ENCODE assay signal across 1 cellular context in genomic region chr12:99087278-99087677, GRCh38.
TF ChIP-seq lines count a peak whose summit lies in the region.

No MANE protein-coding gene starts in this region.

TF ChIP-seq in GM23338, 12 proteins besides CTCF, POLR2A, EP300 and RAD21 (continued from another document):
- TF ChIP-seq ZNF462 (CRISPR knock-in tag; IDR thresholded peaks at IDR 0.05) (no peak), STAT1 (IDR thresholded peaks at IDR 0.05; ENCODE audit: unreplicated experiment) (no peak), ETS1 (IDR thresholded peaks at IDR 0.05) (no peak), ZNF114 (CRISPR knock-in tag; IDR thresholded peaks at IDR 0.05) (no peak)
